22 cellular contexts compared by ENCODE assay signal in the genomic region with DNA sequence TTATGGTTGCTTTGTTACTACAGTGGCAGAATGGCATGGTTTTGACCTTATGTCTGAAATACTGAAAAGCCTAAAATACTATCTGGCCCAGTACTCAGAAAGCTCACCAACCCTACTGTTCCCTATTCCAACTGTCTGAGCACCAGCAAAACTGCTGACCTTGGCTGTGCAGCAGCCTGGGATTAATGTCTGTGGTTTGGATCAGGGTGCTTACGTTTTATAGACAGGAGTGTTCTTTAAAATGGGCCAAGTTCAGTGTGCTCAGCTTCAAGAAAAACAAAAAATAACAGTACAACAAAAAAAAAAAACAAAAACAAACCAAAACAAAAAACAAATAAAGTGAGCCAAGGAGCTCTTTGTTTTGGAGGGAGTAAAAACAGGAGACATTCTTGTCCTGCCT. TPM values are rescaled to one million over a fixed set of nuclear protein-coding genes. Genes with fewer than 3 reads are reported as not detected.
"Had no signal": no experiment of that assay in that cellular context is flagged by ENCODE, and none has a peak within 500 bp of the region (broad histone marks: within the 10 kb centered on the region; RNA-seq: fewer than 3 reads in every experiment).

No MANE protein-coding gene starts in this region.

- DNase-seq: activated CD4-positive, alpha-beta T cell treated with anti-CD3 and anti-CD28 coated beads for 1 hour; activated CD8-positive, alpha-beta memory T cell treated with anti-CD3 and anti-CD28 coated beads, Interleukin-2, amount 10 ng/mL, durations not matched to agents 7 days and 5 days; activated CD8-positive, alpha-beta T cell treated with anti-CD3 and anti-CD28 coated beads, Interleukin-2, amount 10 ng/mL, durations not matched to agents 7 days and 5 days; activated T-cell treated with anti-CD3 and anti-CD28 coated beads, Interleukin-2, amount 50 U/mL, for 48 hours; aorta; caudate nucleus; gastrocnemius medialis; left cardiac atrium; mammary epithelial cell; naive thymus-derived CD8-positive, alpha-beta T cell; occipital lobe; psoas muscle; spleen; stimulated activated naive CD4-positive, alpha-beta T cell; T-helper 9 cell had no signal

- H3K4me3 ChIP-seq: esophagus muscularis mucosa, gastrocnemius medialis, hepatocyte, psoas muscle, right atrium auricular region, spleen, suprapubic skin, tibial nerve had no signal

- H3K4me1 ChIP-seq: gastrocnemius medialis, parathyroid adenoma, psoas muscle, right atrium auricular region had no signal

- H3K27ac ChIP-seq: esophagus muscularis mucosa, gastrocnemius medialis, hepatocyte, parathyroid adenoma, psoas muscle, right atrium auricular region, spleen, suprapubic skin, tibial nerve had no signal

- H2AFZ ChIP-seq: hepatocyte, parathyroid adenoma had no signal

- H3K79me2 ChIP-seq: hepatocyte, parathyroid adenoma had no signal

- H3K9me3 ChIP-seq: esophagus muscularis mucosa, gastrocnemius medialis, psoas muscle, right atrium auricular region, spleen, suprapubic skin, tibial nerve had no signal

- H3K36me3 ChIP-seq: esophagus muscularis mucosa, gastrocnemius medialis, right atrium auricular region, spleen, suprapubic skin, tibial nerve had no signal

- H3K4me2 ChIP-seq: hepatocyte had no signal

- ATAC-seq: activated CD8-positive, alpha-beta memory T cell treated with anti-CD3 and anti-CD28 coated beads, Interleukin-2, amount 10 ng/mL, durations not matched to agents 7 days and 5 days; activated CD8-positive, alpha-beta T cell treated with anti-CD3 and anti-CD28 coated beads, Interleukin-2, amount 10 ng/mL, durations not matched to agents 7 days and 5 days; gastrocnemius medialis; left cardiac atrium; naive thymus-derived CD8-positive, alpha-beta T cell; psoas muscle had no signal

- H3K9ac ChIP-seq: parathyroid adenoma had no signal

- H3K27me3 ChIP-seq: esophagus muscularis mucosa, gastrocnemius medialis, hepatocyte, right atrium auricular region, spleen, suprapubic skin, tibial nerve had no signal

RNA-seq across cellular contexts. Expression of a gene that starts 36.4 kb away (rescaled TPM):
- total RNA-seq: activated CD8-positive, alpha-beta T cell treated with anti-CD3 and anti-CD28 coated beads, Interleukin-2, amount 10 ng/mL, durations not matched to agents 7 days and 5 days; naive thymus-derived CD8-positive, alpha-beta T cell; neural crest cell; occipital lobe; psoas muscle had no signal
